ENCODE assay signal across 1 cellular context in genomic region chr7:98754041-98754479, GRCh38.
TF ChIP-seq lines count a peak whose summit lies in the region.

No MANE protein-coding gene starts in this region.

TF ChIP-seq in HCT116, 20 proteins besides CTCF, POLR2A, EP300 and RAD21 (continued from another document):
- TF ChIP-seq ZBTB33 (IDR thresholded peaks at IDR 0.05; ENCODE audit: extremely low read depth, insufficient replicate concordance, low read length) (no peak), SP1 (IDR thresholded peaks at IDR 0.05; ENCODE audit: low read depth) (no peak), ZFX (IDR thresholded peaks at IDR 0.05) (no peak)
- TF ChIP-seq, protein P1, sequence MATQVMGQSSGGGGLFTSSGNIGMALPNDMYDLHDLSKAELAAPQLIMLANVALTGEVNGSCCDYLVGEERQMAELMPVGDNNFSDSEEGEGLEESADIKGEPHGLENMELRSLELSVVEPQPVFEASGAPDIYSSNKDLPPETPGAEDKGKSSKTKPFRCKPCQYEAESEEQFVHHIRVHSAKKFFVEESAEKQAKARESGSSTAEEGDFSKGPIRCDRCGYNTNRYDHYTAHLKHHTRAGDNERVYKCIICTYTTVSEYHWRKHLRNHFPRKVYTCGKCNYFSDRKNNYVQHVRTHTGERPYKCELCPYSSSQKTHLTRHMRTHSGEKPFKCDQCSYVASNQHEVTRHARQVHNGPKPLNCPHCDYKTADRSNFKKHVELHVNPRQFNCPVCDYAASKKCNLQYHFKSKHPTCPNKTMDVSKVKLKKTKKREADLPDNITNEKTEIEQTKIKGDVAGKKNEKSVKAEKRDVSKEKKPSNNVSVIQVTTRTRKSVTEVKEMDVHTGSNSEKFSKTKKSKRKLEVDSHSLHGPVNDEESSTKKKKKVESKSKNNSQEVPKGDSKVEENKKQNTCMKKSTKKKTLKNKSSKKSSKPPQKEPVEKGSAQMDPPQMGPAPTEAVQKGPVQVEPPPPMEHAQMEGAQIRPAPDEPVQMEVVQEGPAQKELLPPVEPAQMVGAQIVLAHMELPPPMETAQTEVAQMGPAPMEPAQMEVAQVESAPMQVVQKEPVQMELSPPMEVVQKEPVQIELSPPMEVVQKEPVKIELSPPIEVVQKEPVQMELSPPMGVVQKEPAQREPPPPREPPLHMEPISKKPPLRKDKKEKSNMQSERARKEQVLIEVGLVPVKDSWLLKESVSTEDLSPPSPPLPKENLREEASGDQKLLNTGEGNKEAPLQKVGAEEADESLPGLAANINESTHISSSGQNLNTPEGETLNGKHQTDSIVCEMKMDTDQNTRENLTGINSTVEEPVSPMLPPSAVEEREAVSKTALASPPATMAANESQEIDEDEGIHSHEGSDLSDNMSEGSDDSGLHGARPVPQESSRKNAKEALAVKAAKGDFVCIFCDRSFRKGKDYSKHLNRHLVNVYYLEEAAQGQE (IDR thresholded peaks at IDR 0.05; ENCODE audit: low read depth) = no peak
TF ChIP-seq in HCT116: peak in this region for 0.
